In the genomic region with DNA sequence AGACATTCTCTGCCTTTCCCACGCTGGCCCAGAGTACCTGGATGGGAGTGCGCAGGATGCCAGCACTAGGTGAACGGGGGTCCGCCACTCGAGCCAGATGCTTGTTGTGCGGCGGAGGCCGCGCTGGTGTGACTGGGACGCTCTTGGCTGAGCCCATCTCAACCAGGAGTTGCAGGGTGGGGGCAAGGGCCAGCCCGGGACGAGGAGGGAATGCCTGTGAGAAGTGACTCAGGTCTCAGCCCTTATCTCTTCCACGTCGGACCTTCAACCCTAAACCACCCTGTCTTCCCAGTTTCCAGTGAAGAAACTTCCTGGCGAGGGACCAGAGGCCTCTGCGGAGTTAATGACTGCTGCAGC, we compare ENCODE assay signal across 8 cellular contexts. TPM values are rescaled to one million over a fixed set of nuclear protein-coding genes. Genes with fewer than 3 reads are reported as not detected.
DNase-seq lines count a peak whose midpoint lies in the region; ATAC-seq and TF ChIP-seq lines count a peak whose summit lies in the region.

No MANE protein-coding gene starts in this region.

- H3K27ac ChIP-seq in esophagus muscularis mucosa (replicated peaks in 1 of 4) = peak overlapping the region; percentile 92 to 98 (median 95)
- H3K27ac ChIP-seq in foreskin keratinocyte = no peak overlapping the region

- DNase-seq in RKO (ENCODE audit: low spot score) (peak; percentile 54), esophagus muscularis mucosa (ENCODE audit: extremely low spot score) (no peak), progenitor cell of endocrine pancreas (ENCODE audit: low spot score, unreplicated experiment) (no peak), foreskin keratinocyte (no peak), superior temporal gyrus (ENCODE audit: extremely low spot score) (no peak), NCI-H2029 treated with DMSO at 0.1 percent for 48 hours (lab: John Stamatoyannopoulos, UW) (no peak)

- TF ChIP-seq POLR2A in esophagus muscularis mucosa (IDR thresholded peaks at IDR 0.05; ENCODE audit: low read depth) = no peak

- H3K9ac ChIP-seq in ES-I3 (ENCODE audit: low read depth, low read length) = peak overlapping the region; percentile 82

- intact Hi-C loops in esophagus muscularis mucosa (cut with DNase I) = no loop called here

- TF ChIP-seq CTCF in esophagus muscularis mucosa (IDR thresholded peaks at IDR 0.05) (no peak), progenitor cell of endocrine pancreas (IDR thresholded peaks at IDR 0.05; ENCODE audit: unreplicated experiment) (no peak), foreskin keratinocyte (conservative IDR thresholded peaks at IDR 0.05) (no peak)

- H3K36me3 Mint-ChIP-seq in progenitor cell of endocrine pancreas (ENCODE audit: insufficient read depth) = peaks cover 11% of the 10 kb centered on the region

- H3K9me3 ChIP-seq in ES-I3 (ENCODE audit: control insufficient read depth, insufficient read depth, low read length) (no peaks in the 10 kb centered on the region), esophagus muscularis mucosa (no peaks in the 10 kb centered on the region)

- peak overlapping the region; percentile 61 to 94 (median 68) for H3K4me3 ChIP-seq in esophagus muscularis mucosa

- H3K9me3 Mint-ChIP-seq in progenitor cell of endocrine pancreas (ENCODE audit: low read depth) = no peaks in the 10 kb centered on the region

- H3K36me3 ChIP-seq in ES-I3 (ENCODE audit: insufficient read depth, low read length) = peaks cover 4% of the 10 kb centered on the region; the same call in 1 of the 2 replicates
- H3K36me3 ChIP-seq in esophagus muscularis mucosa = peaks cover 3 to 43% (median 29%) of the 10 kb centered on the region in 4 donors

- 31% methylated on average over 6 of the region's 16 CpGs for WGBS in esophagus muscularis mucosa

- no peak overlapping the region for H3K27ac Mint-ChIP-seq in progenitor cell of endocrine pancreas

- TF ChIP-seq EP300 in esophagus muscularis mucosa (IDR thresholded peaks at IDR 0.05) = no peak

- H3K4me1 ChIP-seq in ES-I3 (ENCODE audit: insufficient read depth, low read length) (peaks cover 12% of the 10 kb centered on the region), esophagus muscularis mucosa (peaks cover 13 to 26% (median 20%) of the 10 kb centered on the region in 4 donors), foreskin keratinocyte (no peaks in the 10 kb centered on the region)

- peaks cover 29% of the 10 kb centered on the region for H3K4me1 Mint-ChIP-seq in progenitor cell of endocrine pancreas (ENCODE audit: low read depth)

- H3K27me3 Mint-ChIP-seq in progenitor cell of endocrine pancreas = no peaks in the 10 kb centered on the region

- H3K4me3 Mint-ChIP-seq in progenitor cell of endocrine pancreas (ENCODE audit: low read depth) = peak overlapping the region; percentile 98

- ATAC-seq in foreskin keratinocyte (no peak), GM19395 (IDR thresholded peaks at IDR 0.05; ENCODE audit: unreplicated experiment) (no peak)

- H3K27me3 ChIP-seq in esophagus muscularis mucosa = no peaks in the 10 kb centered on the region
- no peaks in the 10 kb centered on the region for H3K27me3 ChIP-seq in foreskin keratinocyte

RNA-seq across cellular contexts. Expression of gene CDCA3, which starts 0.3 kb away (rescaled TPM):
- total RNA-seq in esophagus muscularis mucosa (1 to 10 TPM; 1.2 to 2.9 (median 1.5) TPM), progenitor cell of endocrine pancreas (36.1 and 40.6 TPM in 2 replicates), foreskin keratinocyte (38.0 and 47.5 TPM in 2 replicates)
- polyA plus RNA-seq in foreskin keratinocyte = 39.9 and 57.6 TPM in 2 replicates

RNA-seq across cellular contexts. Expression of gene USP5, which starts 1.2 kb away (rescaled TPM):
- 10 to 100 TPM; 49.8 to 68.7 (median 58.4) TPM for total RNA-seq in esophagus muscularis mucosa
- 183 and 185 TPM in 2 replicates for total RNA-seq in progenitor cell of endocrine pancreas
- 80.9 and 83.5 TPM in 2 replicates for total RNA-seq in foreskin keratinocyte
- 61.4 and 66.4 TPM in 2 replicates for polyA plus RNA-seq in foreskin keratinocyte

RNA-seq across cellular contexts. Expression of gene GNB3, which starts 10.0 kb away (rescaled TPM):
- total RNA-seq in esophagus muscularis mucosa (1 to 10 TPM in 1 of 4 donors, under 1 TPM in 3; 0.39 to 1.7 (median 0.46) TPM), progenitor cell of endocrine pancreas (5.6 and 7.0 TPM in 2 replicates), foreskin keratinocyte (2.1 and 2.9 TPM in 2 replicates)
- 3.0 and 4.1 TPM in 2 replicates for polyA plus RNA-seq in foreskin keratinocyte

RNA-seq across cellular contexts. Expression of gene TPI1, which starts 16.6 kb away (rescaled TPM):
- total RNA-seq in esophagus muscularis mucosa = 100 to 1,000 TPM; 288 to 372 (median 355) TPM
- 498 and 505 TPM in 2 replicates for total RNA-seq in progenitor cell of endocrine pancreas
- 893 and 952 TPM in 2 replicates for total RNA-seq in foreskin keratinocyte
- 1,116 and 1,134 TPM in 2 replicates for polyA plus RNA-seq in foreskin keratinocyte

RNA-seq across cellular contexts. Expression of gene SPSB2, which starts 22.3 kb away (rescaled TPM):
- total RNA-seq in esophagus muscularis mucosa (10 to 100 TPM in 2 of 4 donors, 1 to 10 TPM in 2; 4.2 to 10.8 (median 8.5) TPM), progenitor cell of endocrine pancreas (11.7 and 15.7 TPM in 2 replicates), foreskin keratinocyte (9.9 and 10.3 TPM in 2 replicates)
- 14.2 and 16.1 TPM in 2 replicates for polyA plus RNA-seq in foreskin keratinocyte
